Comparison of ENCODE assay signal across 1 cellular context in genomic region chr11:3854977-3855807, GRCh38.
TF ChIP-seq lines count a peak whose summit lies in the region.

STIM1 (plus strand) TSS chr11:3855664; CDS start chr11:3856271, 607 bp downstream.

TF ChIP-seq in HepG2, 621 proteins besides CTCF, POLR2A, EP300 and RAD21 (continued from another document and continues in another):
- TF ChIP-seq, protein P1, sequence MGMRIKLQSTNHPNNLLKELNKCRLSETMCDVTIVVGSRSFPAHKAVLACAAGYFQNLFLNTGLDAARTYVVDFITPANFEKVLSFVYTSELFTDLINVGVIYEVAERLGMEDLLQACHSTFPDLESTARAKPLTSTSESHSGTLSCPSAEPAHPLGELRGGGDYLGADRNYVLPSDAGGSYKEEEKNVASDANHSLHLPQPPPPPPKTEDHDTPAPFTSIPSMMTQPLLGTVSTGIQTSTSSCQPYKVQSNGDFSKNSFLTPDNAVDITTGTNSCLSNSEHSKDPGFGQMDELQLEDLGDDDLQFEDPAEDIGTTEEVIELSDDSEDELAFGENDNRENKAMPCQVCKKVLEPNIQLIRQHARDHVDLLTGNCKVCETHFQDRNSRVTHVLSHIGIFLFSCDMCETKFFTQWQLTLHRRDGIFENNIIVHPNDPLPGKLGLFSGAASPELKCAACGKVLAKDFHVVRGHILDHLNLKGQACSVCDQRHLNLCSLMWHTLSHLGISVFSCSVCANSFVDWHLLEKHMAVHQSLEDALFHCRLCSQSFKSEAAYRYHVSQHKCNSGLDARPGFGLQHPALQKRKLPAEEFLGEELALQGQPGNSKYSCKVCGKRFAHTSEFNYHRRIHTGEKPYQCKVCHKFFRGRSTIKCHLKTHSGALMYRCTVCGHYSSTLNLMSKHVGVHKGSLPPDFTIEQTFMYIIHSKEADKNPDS (CRISPR knock-in tag; IDR thresholded peaks at IDR 0.05): peak; percentile 22; the same call in 1 of the 2 replicates
- TF ChIP-seq, protein P2, sequence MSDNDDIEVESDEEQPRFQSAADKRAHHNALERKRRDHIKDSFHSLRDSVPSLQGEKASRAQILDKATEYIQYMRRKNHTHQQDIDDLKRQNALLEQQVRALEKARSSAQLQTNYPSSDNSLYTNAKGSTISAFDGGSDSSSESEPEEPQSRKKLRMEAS (IDR thresholded peaks at IDR 0.05): peak; percentile 70
- TF ChIP-seq PRDM15 (CRISPR knock-in tag; IDR thresholded peaks at IDR 0.05): peak; percentile 44; the same call in 1 of the 2 replicates
- TF ChIP-seq, protein P3, sequence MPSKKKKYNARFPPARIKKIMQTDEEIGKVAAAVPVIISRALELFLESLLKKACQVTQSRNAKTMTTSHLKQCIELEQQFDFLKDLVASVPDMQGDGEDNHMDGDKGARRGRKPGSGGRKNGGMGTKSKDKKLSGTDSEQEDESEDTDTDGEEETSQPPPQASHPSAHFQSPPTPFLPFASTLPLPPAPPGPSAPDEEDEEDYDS (CRISPR knock-in tag; IDR thresholded peaks at IDR 0.05): peak; percentile 46; the same call in 1 of the 2 replicates
- peak; percentile 41 for TF ChIP-seq ISL2 (CRISPR knock-in tag; IDR thresholded peaks at IDR 0.05)
- TF ChIP-seq, protein P4, sequence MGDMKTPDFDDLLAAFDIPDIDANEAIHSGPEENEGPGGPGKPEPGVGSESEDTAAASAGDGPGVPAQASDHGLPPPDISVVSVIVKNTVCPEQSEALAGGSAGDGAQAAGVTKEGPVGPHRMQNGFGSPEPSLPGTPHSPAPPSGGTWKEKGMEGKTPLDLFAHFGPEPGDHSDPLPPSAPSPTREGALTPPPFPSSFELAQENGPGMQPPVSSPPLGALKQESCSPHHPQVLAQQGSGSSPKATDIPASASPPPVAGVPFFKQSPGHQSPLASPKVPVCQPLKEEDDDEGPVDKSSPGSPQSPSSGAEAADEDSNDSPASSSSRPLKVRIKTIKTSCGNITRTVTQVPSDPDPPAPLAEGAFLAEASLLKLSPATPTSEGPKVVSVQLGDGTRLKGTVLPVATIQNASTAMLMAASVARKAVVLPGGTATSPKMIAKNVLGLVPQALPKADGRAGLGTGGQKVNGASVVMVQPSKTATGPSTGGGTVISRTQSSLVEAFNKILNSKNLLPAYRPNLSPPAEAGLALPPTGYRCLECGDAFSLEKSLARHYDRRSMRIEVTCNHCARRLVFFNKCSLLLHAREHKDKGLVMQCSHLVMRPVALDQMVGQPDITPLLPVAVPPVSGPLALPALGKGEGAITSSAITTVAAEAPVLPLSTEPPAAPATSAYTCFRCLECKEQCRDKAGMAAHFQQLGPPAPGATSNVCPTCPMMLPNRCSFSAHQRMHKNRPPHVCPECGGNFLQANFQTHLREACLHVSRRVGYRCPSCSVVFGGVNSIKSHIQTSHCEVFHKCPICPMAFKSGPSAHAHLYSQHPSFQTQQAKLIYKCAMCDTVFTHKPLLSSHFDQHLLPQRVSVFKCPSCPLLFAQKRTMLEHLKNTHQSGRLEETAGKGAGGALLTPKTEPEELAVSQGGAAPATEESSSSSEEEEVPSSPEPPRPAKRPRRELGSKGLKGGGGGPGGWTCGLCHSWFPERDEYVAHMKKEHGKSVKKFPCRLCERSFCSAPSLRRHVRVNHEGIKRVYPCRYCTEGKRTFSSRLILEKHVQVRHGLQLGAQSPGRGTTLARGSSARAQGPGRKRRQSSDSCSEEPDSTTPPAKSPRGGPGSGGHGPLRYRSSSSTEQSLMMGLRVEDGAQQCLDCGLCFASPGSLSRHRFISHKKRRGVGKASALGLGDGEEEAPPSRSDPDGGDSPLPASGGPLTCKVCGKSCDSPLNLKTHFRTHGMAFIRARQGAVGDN (CRISPR knock-in tag; IDR thresholded peaks at IDR 0.05): peak; percentile 88
- TF ChIP-seq ZNF572 (CRISPR knock-in tag; IDR thresholded peaks at IDR 0.05): no peak; the same call in 1 of the 2 replicates
- peak; percentile 34; the same call in 1 of the 2 replicates for TF ChIP-seq MIXL1 (CRISPR knock-in tag; IDR thresholded peaks at IDR 0.05)
- peak; percentile 49; the same call in 1 of the 2 replicates for TF ChIP-seq BHLHE40 (IDR thresholded peaks at IDR 0.05; ENCODE audit: low read length)
- peak; percentile 91 for TF ChIP-seq PHF21A (CRISPR knock-in tag; IDR thresholded peaks at IDR 0.05)
- no peak; the same call in 1 of the 2 replicates for TF ChIP-seq ZFP37 (CRISPR knock-in tag; IDR thresholded peaks at IDR 0.05; ENCODE audit: borderline replicate concordance)
- no peak for TF ChIP-seq ZSCAN30 (CRISPR knock-in tag; IDR thresholded peaks at IDR 0.05)
- peak; percentile 57; the same call in 1 of the 2 replicates for TF ChIP-seq ZNF503 (CRISPR knock-in tag; IDR thresholded peaks at IDR 0.05)
- no peak for TF ChIP-seq ATM (IDR thresholded peaks at IDR 0.05; ENCODE audit: borderline replicate concordance)
- TF ChIP-seq TEAD3 (CRISPR knock-in tag; optimal IDR thresholded peaks at IDR 0.05; ENCODE audit: borderline replicate concordance): peak; percentile 25
- TF ChIP-seq ZNF891 (CRISPR knock-in tag; IDR thresholded peaks at IDR 0.05): no peak
- TF ChIP-seq MAZ (IDR thresholded peaks at IDR 0.05; ENCODE audit: borderline replicate concordance, low read depth, low read length): peak; percentile 48
- peak; percentile 76 for TF ChIP-seq MAZ (CRISPR knock-in tag; IDR thresholded peaks at IDR 0.05; ENCODE audit: low read depth)
- no peak for TF ChIP-seq SOX13 (IDR thresholded peaks at IDR 0.05)
- TF ChIP-seq SOX13 (CRISPR knock-in tag; conservative IDR thresholded peaks at IDR 0.05 in 1 of 2, IDR thresholded peaks at IDR 0.05 in 1 of 2): peak in 1 of 2 experiments; percentile 39; a peak in 1 of 4 replicates
- TF ChIP-seq, protein P5, sequence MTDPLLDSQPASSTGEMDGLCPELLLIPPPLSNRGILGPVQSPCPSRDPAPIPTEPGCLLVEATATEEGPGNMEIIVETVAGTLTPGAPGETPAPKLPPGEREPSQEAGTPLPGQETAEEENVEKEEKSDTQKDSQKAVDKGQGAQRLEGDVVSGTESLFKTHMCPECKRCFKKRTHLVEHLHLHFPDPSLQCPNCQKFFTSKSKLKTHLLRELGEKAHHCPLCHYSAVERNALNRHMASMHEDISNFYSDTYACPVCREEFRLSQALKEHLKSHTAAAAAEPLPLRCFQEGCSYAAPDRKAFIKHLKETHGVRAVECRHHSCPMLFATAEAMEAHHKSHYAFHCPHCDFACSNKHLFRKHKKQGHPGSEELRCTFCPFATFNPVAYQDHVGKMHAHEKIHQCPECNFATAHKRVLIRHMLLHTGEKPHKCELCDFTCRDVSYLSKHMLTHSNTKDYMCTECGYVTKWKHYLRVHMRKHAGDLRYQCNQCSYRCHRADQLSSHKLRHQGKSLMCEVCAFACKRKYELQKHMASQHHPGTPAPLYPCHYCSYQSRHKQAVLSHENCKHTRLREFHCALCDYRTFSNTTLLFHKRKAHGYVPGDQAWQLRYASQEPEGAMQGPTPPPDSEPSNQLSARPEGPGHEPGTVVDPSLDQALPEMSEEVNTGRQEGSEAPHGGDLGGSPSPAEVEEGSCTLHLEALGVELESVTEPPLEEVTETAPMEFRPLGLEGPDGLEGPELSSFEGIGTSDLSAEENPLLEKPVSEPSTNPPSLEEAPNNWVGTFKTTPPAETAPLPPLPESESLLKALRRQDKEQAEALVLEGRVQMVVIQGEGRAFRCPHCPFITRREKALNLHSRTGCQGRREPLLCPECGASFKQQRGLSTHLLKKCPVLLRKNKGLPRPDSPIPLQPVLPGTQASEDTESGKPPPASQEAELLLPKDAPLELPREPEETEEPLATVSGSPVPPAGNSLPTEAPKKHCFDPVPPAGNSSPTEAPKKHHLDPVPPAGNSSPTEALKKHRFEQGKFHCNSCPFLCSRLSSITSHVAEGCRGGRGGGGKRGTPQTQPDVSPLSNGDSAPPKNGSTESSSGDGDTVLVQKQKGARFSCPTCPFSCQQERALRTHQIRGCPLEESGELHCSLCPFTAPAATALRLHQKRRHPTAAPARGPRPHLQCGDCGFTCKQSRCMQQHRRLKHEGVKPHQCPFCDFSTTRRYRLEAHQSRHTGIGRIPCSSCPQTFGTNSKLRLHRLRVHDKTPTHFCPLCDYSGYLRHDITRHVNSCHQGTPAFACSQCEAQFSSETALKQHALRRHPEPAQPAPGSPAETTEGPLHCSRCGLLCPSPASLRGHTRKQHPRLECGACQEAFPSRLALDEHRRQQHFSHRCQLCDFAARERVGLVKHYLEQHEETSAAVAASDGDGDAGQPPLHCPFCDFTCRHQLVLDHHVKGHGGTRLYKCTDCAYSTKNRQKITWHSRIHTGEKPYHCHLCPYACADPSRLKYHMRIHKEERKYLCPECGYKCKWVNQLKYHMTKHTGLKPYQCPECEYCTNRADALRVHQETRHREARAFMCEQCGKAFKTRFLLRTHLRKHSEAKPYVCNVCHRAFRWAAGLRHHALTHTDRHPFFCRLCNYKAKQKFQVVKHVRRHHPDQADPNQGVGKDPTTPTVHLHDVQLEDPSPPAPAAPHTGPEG (CRISPR knock-in tag; IDR thresholded peaks at IDR 0.05): peak; percentile 27; the same call in 1 of the 2 replicates
- peak; percentile 37; the same call in 1 of the 2 replicates for TF ChIP-seq ZNF766 (CRISPR knock-in tag; IDR thresholded peaks at IDR 0.05; ENCODE audit: borderline replicate concordance)
- peak; percentile 12; the same call in 1 of the 2 replicates for TF ChIP-seq MTF2 (CRISPR knock-in tag; IDR thresholded peaks at IDR 0.05; ENCODE audit: borderline replicate concordance)
- no peak for TF ChIP-seq CREM (IDR thresholded peaks at IDR 0.05)
- TF ChIP-seq CREM (CRISPR knock-in tag; IDR thresholded peaks at IDR 0.05): no peak
- peak; percentile 71 for TF ChIP-seq ARID4A (CRISPR knock-in tag; IDR thresholded peaks at IDR 0.05; ENCODE audit: borderline replicate concordance)
- TF ChIP-seq ZSCAN25 (CRISPR knock-in tag; IDR thresholded peaks at IDR 0.05): peak; percentile 16; the same call in 1 of the 2 replicates
